In genomic region chr12:92085483-92086040, GRCh38 we compare ENCODE assay signal across 20 cellular contexts.
"Had no signal": no experiment of that assay in that cellular context is flagged by ENCODE, and none has a peak within 500 bp of the region (broad histone marks: within the 10 kb centered on the region; RNA-seq: fewer than 3 reads in every experiment).

No MANE protein-coding gene starts in this region.

- H3K27me3 ChIP-seq: foreskin keratinocyte, heart left ventricle, left lung, sigmoid colon, upper lobe of left lung had no signal

- H3K4me3 Mint-ChIP-seq: activated B cell treated with CpG ODN at 0.5 μM for 24 hours; activated naive CD4-positive, alpha-beta T cell treated with anti-CD3 and anti-CD28 coated beads, Interleukin-2, amount 50 U/mL, for 24 hours; natural killer cell treated with Interleukin-12 subunit alpha and Interleukin-12 subunit beta and Interleukin-15 and Interleukin-18, amount 100 ng/mL, for 72 hours had no signal

- ATAC-seq: foreskin keratinocyte; heart left ventricle; left lung; natural killer cell treated with Interleukin-12 subunit alpha and Interleukin-12 subunit beta and Interleukin-15 and Interleukin-18, amount 100 ng/mL, for 72 hours had no signal

- H3K27me3 Mint-ChIP-seq: activated B cell treated with CpG ODN at 0.5 μM for 24 hours; activated naive CD4-positive, alpha-beta T cell treated with anti-CD3 and anti-CD28 coated beads, Interleukin-2, amount 50 U/mL, for 24 hours; natural killer cell treated with Interleukin-12 subunit alpha and Interleukin-12 subunit beta and Interleukin-15 and Interleukin-18, amount 100 ng/mL, for 72 hours had no signal

- H3K27ac Mint-ChIP-seq: activated B cell treated with CpG ODN at 0.5 μM for 24 hours; activated naive CD4-positive, alpha-beta T cell treated with anti-CD3 and anti-CD28 coated beads, Interleukin-2, amount 50 U/mL, for 24 hours; natural killer cell treated with Interleukin-12 subunit alpha and Interleukin-12 subunit beta and Interleukin-15 and Interleukin-18, amount 100 ng/mL, for 72 hours had no signal

- H3K9me3 Mint-ChIP-seq: activated B cell treated with CpG ODN at 0.5 μM for 24 hours; activated naive CD4-positive, alpha-beta T cell treated with anti-CD3 and anti-CD28 coated beads, Interleukin-2, amount 50 U/mL, for 24 hours; natural killer cell treated with Interleukin-12 subunit alpha and Interleukin-12 subunit beta and Interleukin-15 and Interleukin-18, amount 100 ng/mL, for 72 hours had no signal

- DNase-seq: activated B cell treated with CpG ODN at 0.5 μM for 24 hours; activated CD4-positive, alpha-beta T cell treated with anti-CD3 and anti-CD28 coated beads, Interleukin-2, amount 50 U/mL, for 1 hour; activated effector memory CD4-positive, alpha-beta T cell treated with Interleukin-2 at 50 U/mL for 16 hours; central memory CD4-positive, alpha-beta T cell; effector CD4-positive, alpha-beta T cell; foreskin keratinocyte; heart left ventricle; islet precursor cell; left lung; occipital lobe; sigmoid colon; stimulated activated CD4-positive, alpha-beta T cell treated with anti-CD3 and anti-CD28 coated beads, Interleukin-12 subunit alpha, Interleukin-12 subunit beta, amount 100 ng/mL, for 4 hours; stimulated activated CD4-positive, alpha-beta T cell treated with anti-CD3 and anti-CD28 coated beads, Interleukin-2, amount 100 ng/mL, for 48 hours; stimulated activated naive CD4-positive, alpha-beta T cell treated with Interleukin-2 at 50 U/mL for 16 hours; upper lobe of left lung had no signal

- FAIRE-seq: endothelial cell of umbilical vein, TTC549 had no signal

- H3K9me3 ChIP-seq: heart left ventricle, left lung, sigmoid colon, upper lobe of left lung had no signal

- H3K4me3 ChIP-seq: coronary artery, heart left ventricle, left lung, sigmoid colon, upper lobe of left lung had no signal

- H3K27ac ChIP-seq: coronary artery, foreskin keratinocyte, heart left ventricle, left lung, sigmoid colon, upper lobe of left lung had no signal

- H3K36me3 ChIP-seq: heart left ventricle, left lung, sigmoid colon, upper lobe of left lung had no signal

- H3K36me3 Mint-ChIP-seq: natural killer cell treated with Interleukin-12 subunit alpha and Interleukin-12 subunit beta and Interleukin-15 and Interleukin-18, amount 100 ng/mL, for 72 hours had no signal
